Comparison of ENCODE assay signal across 1 cellular context in the genomic region with DNA sequence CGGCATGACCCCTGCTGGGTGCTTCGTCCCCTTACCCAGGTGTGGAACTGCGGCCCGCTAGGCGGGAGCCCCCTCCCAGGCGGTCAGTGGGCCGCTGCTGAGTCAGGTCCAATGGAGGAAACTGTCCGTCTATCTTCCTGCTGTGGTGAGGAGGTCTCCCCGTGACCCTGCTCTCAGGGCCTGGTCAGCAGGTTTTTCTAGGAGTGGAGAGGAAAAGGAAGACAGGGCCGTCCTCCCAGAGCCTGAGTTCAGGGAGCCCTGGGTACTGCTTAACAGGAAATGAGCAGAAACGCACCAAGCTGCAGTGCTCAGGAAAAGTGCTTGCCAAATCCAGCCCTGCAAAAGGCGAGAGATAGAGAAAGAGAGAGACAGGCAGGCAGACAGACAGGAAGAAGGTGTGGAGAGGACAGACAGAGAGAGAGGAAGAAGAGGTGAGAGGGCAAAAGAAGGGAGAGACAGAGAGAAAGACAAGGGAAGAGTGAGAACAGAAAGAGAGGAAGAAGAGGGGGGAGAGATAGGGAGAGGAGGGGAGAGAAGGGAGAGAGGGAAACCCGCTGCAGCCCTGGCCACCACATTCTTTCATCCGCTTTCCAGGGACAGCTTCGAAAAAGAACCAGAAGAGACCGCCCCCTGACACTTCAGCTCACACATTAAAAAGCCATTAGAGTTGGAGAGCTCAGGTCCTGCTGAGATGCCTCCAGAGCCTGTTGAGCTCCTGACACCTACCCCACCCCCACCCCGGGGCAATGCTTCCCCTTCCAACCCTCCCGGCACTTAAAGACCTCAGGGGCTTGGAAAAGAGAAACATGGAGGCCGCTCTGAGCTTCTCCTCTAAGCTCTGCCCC.
TF ChIP-seq lines count a peak whose summit lies in the region.

No MANE protein-coding gene starts in this region.

TF ChIP-seq in H1, 55 proteins besides CTCF, POLR2A, EP300 and RAD21:
- TF ChIP-seq ASH2L (IDR thresholded peaks at IDR 0.05; ENCODE audit: low read length) (peak; percentile 14), CEBPB (IDR thresholded peaks at IDR 0.05; ENCODE audit: low read depth, low read length) (no peak), NANOG (IDR thresholded peaks at IDR 0.05; ENCODE audit: insufficient read depth, low read depth, low read length, poor library complexity, severe bottlenecking) (peak; percentile 57), MAFK (IDR thresholded peaks at IDR 0.05; ENCODE audit: low read depth, low read length) (no peak), YY1 (IDR thresholded peaks at IDR 0.05; ENCODE audit: low read depth, low read length) (peak; percentile 71), HDAC6 (IDR thresholded peaks at IDR 0.05; ENCODE audit: low read depth, low read length) (no peak), CREB1 (IDR thresholded peaks at IDR 0.05) (no peak), RBBP5 (IDR thresholded peaks at IDR 0.05; ENCODE audit: borderline replicate concordance, low read depth, low read length) (no peak), CTBP2 (IDR thresholded peaks at IDR 0.05; ENCODE audit: borderline replicate concordance, insufficient read depth, insufficient read length, low read length) (no peak), GABPA (IDR thresholded peaks at IDR 0.05; ENCODE audit: borderline replicate concordance, insufficient read depth, low read length) (no peak), POLR2AphosphoS5 (IDR thresholded peaks at IDR 0.05; ENCODE audit: low read depth, low read length) (0 out of 2 replicates have a peak, but pooled peaks have one; percentile 21), BCL11A (IDR thresholded peaks at IDR 0.05; ENCODE audit: low read depth in 2 of 2, low read length in 2 of 2) (no peak), SIN3A (conservative IDR thresholded peaks at IDR 0.05 in 1 of 2, IDR thresholded peaks at IDR 0.05 in 1 of 2; ENCODE audit: low read depth in 1 of 2, low read length in 2 of 2) (peak; percentile 54 to 58; a peak in 1 of 4 replicates), ZNF274 (IDR thresholded peaks at IDR 0.05; ENCODE audit: borderline replicate concordance, extremely low read depth, low read length) (no peak), SIX5 (IDR thresholded peaks at IDR 0.05; ENCODE audit: low read depth, low read length) (no peak), JUN (IDR thresholded peaks at IDR 0.05; ENCODE audit: low read depth, low read length) (no peak), BACH1 (IDR thresholded peaks at IDR 0.05; ENCODE audit: low read length) (no peak), CHD1 (IDR thresholded peaks at IDR 0.05; ENCODE audit: low read depth, low read length) (no peak), FOSL1 (IDR thresholded peaks at IDR 0.05; ENCODE audit: insufficient read depth, low read depth, low read length) (no peak), TAF1 (IDR thresholded peaks at IDR 0.05; ENCODE audit: low read depth, low read length) (0 out of 2 replicates have a peak, but pooled peaks have one; percentile 27), HDAC2 (IDR thresholded peaks at IDR 0.05; ENCODE audit: borderline replicate concordance in 1 of 2, low read depth in 2 of 2, low read length in 2 of 2) (no peak), SP1 (IDR thresholded peaks at IDR 0.05; ENCODE audit: low read depth, low read length) (peak; percentile 33; the same call in 1 of the 2 replicates), GTF2F1 (IDR thresholded peaks at IDR 0.05; ENCODE audit: borderline replicate concordance, low read depth, low read length) (no peak)
- TF ChIP-seq, protein P1, sequence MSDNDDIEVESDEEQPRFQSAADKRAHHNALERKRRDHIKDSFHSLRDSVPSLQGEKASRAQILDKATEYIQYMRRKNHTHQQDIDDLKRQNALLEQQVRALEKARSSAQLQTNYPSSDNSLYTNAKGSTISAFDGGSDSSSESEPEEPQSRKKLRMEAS (IDR thresholded peaks at IDR 0.05) = no peak
